21 cellular contexts compared by ENCODE assay signal in the genomic region with DNA sequence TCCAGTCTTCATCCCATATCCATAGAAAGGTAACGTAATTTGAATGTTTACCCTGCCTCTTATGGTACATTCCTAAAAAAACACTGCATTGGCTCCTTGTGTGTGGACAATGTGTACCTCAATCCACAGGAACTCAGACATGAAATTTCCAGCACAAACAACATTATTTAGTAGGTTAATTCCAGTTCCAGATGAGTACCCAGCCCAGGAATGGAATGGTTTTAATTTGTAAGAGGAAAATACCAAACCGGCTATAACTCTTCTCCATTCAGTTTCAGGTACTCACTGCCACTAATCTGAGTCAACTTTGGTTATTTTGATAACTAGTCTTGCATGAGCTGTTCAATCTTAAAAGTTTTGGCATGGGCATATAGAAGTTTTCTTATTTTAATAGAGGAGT. TPM values are rescaled to one million over a fixed set of nuclear protein-coding genes. Genes with fewer than 3 reads are reported as not detected.
"Had no signal": no experiment of that assay in that cellular context is flagged by ENCODE, and none has a peak within 500 bp of the region (broad histone marks: within the 10 kb centered on the region; RNA-seq: fewer than 3 reads in every experiment).

No MANE protein-coding gene starts in this region.

- H3K36me3 ChIP-seq: adrenal gland, left ventricle myocardium inferior, thyroid gland had no signal

- ATAC-seq: body of pancreas had no signal

- DNase-seq: activated CD4-positive, alpha-beta T cell treated with anti-CD3 and anti-CD28 coated beads, Interleukin-2, amount 50 U/mL, for 48 hours; activated gamma-delta T cell; adrenal gland; body of pancreas; central memory CD4-positive, alpha-beta T cell; endodermal cell; left ventricle myocardium inferior; nephron progenitor cell; occipital lobe; stimulated activated CD4-positive, alpha-beta T cell treated with anti-CD3 and anti-CD28 coated beads, Interleukin-2, amount 100 ng/mL, for 24 hours; stimulated activated naive CD4-positive, alpha-beta T cell treated with Interleukin-2 at 50 U/mL for 16 hours; thyroid gland had no signal

- H3K27ac ChIP-seq: adrenal gland, body of pancreas, hepatocyte, left ventricle myocardium inferior, thyroid gland had no signal

- H2AFZ ChIP-seq: hepatocyte had no signal

- H3K4me3 ChIP-seq: adrenal gland, body of pancreas, hepatocyte, left ventricle myocardium inferior, thyroid gland had no signal

- H3K4me2 ChIP-seq: hepatocyte had no signal

- H3K27me3 ChIP-seq: adrenal gland, body of pancreas, hepatocyte, thyroid gland had no signal

- H3K9me3 ChIP-seq: adrenal gland, body of pancreas, left ventricle myocardium inferior, thyroid gland had no signal

- H3K4me1 ChIP-seq: adrenal gland, body of pancreas, left ventricle myocardium inferior, thyroid gland had no signal

RNA-seq across cellular contexts. Expression of a gene that starts 39.0 kb away (rescaled TPM):
- total RNA-seq: T-helper 2 cell treated with Interferon-gamma antibody and Interleukin-4, amounts not matched to agents 100 ng/mL and 5 ng/mL, for 36 hours had no signal

RNA-seq across cellular contexts. Expression of a gene that starts 54.8 kb away (rescaled TPM):
- total RNA-seq: adrenal gland; body of pancreas; glomerular endothelial cell; hepatocyte; left ventricle myocardium inferior; myocyte; occipital lobe; posterior vena cava; skeletal muscle tissue; subcutaneous adipose tissue; T-helper 2 cell treated with Interferon-gamma antibody and Interleukin-4, amounts not matched to agents 100 ng/mL and 5 ng/mL, for 36 hours; thyroid gland had no signal
- polyA plus RNA-seq: adrenal gland, esophagus, urinary bladder had no signal
